In genomic region chr1:23544444-23545389, GRCh38 we compare ENCODE assay signal across 8 cellular contexts. TPM values are rescaled to one million over a fixed set of nuclear protein-coding genes. Genes with fewer than 3 reads are reported as not detected.
DNase-seq lines count a peak whose midpoint lies in the region; ATAC-seq and TF ChIP-seq lines count a peak whose summit lies in the region.

No MANE protein-coding gene starts in this region.

- no peaks in the 10 kb centered on the region for H3K9me3 Mint-ChIP-seq in chondrocyte (ENCODE audit: low read depth)

- no peaks in the 10 kb centered on the region for H3K36me3 Mint-ChIP-seq in chondrocyte (ENCODE audit: low read depth)

- POLR2A ChIA-PET in AG04449 (lab: Yijun Ruan, JAX) = interaction anchor here (0.8 to 1.5 kb wide), 3 partner anchors 10 to 147 kb away, joined by 3 to 6 read pairs (median 3); partner anchors contain the start of gene RPL11

- no peak overlapping the region for H3K4me3 Mint-ChIP-seq in chondrocyte (ENCODE audit: unreplicated experiment)

- H3K4me1 Mint-ChIP-seq in chondrocyte (ENCODE audit: low read depth) = peaks cover 8% of the 10 kb centered on the region

- CTCF ChIA-PET in AG04449 (lab: Yijun Ruan, JAX) = interaction anchor here (0.6 to 40.3 kb wide), 44 partner anchors 8 to 1510 kb away, joined by 3 to 1485 read pairs (median 4); partner anchors contain the start of genes E2F2 and RPL11

- ATAC-seq in GM19372 (IDR thresholded peaks at IDR 0.05; ENCODE audit: low read depth, unreplicated experiment) = peak; percentile 54
- ATAC-seq in HG03520 (IDR thresholded peaks at IDR 0.05; ENCODE audit: unreplicated experiment) = no peak

- H3K27me3 Mint-ChIP-seq in chondrocyte (ENCODE audit: low read depth) = no peaks in the 10 kb centered on the region

- peak; percentile 86 for TF ChIP-seq CTCF in AG04449 (IDR thresholded peaks at IDR 0.05; ENCODE audit: insufficient read depth, low read length, missing control alignments)
- peak; percentile 96 for TF ChIP-seq CTCF in chondrocyte (IDR thresholded peaks at IDR 0.05)

- no peak overlapping the region for H3K27ac Mint-ChIP-seq in chondrocyte (ENCODE audit: unreplicated experiment)

- no peak for DNase-seq in AG04449 (ENCODE audit: low read depth, low spot score)
- peak; percentile 88 for DNase-seq in NCI-H2227 treated with DMSO at 0.1 percent for 48 hours (lab: John Stamatoyannopoulos, UW)
- DNase-seq in activated CD4-positive, CD25-positive, alpha-beta regulatory T cell treated with anti-CD3 and anti-CD28 coated beads, Interleukin-2, amount 50 U/mL, for 72 hours = peak; percentile 76
- no peak for DNase-seq in chondrocyte (ENCODE audit: low spot score)
- DNase-seq in left kidney (ENCODE audit: low read depth, low spot score) = peak; percentile 93
- peak in 2 of 3 donors; percentile 40 to 60 for DNase-seq in stimulated activated CD4-positive, alpha-beta T cell treated with anti-CD3 and anti-CD28 coated beads, TNF-alpha, amount 100 ng/mL, for 1 hour (ENCODE audit: low read depth in 3 of 3, low spot score in 1 of 3)

- H3K4me3 ChIP-seq in AG04449 (ENCODE audit: low read depth, low read length) = no peak overlapping the region

RNA-seq across cellular contexts. Expression of gene E2F2, which starts 13.7 kb away (rescaled TPM):
- 0.72 to 4.3 TPM (median 0.87 TPM) in 3 replicates for total RNA-seq in chondrocyte

RNA-seq across cellular contexts. Expression of gene ID3, which starts 14.6 kb away (rescaled TPM):
- total RNA-seq in chondrocyte = 81.8 to 330 TPM (median 83.5 TPM) in 3 replicates

Comparison
In these comparisons a context has a peak if more than half of its experiments do, and no peak if none do; other contexts are left out.
1. DNase-seq: peak in NCI-H2227 treated with DMSO at 0.1 percent for 48 hours (single experiment), activated CD4-positive, CD25-positive, alpha-beta regulatory T cell treated with anti-CD3 and anti-CD28 coated beads, Interleukin-2, amount 50 U/mL, for 72 hours (single experiment), left kidney (single experiment) and stimulated activated CD4-positive, alpha-beta T cell treated with anti-CD3 and anti-CD28 coated beads, TNF-alpha, amount 100 ng/mL, for 1 hour (2 of 3); none in AG04449 (single experiment) and chondrocyte (single experiment).